In the genomic region with DNA sequence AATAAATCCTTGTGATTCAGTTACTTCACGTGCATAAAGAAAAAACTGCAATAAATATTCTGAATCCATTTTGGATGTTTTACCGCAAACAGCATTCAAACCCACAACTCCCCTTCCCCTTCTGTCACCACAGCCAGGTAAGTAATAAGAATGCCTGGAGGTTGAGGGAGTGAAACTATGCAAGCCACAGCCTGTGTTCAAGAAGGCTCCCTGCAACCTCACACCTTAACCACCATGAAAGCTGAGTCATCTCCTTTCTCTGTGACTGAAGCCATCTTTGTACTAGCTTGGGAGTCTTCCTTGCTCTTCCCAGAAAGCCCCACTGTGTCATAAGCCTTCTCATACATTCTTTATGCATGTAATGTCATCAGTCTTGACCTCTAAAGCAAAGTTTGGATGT, we compare ENCODE assay signal across 10 cellular contexts.
A peak's percentile ranks its signal among the peaks of the same experiment; 100 is the strongest.
DNase-seq lines count a peak whose midpoint lies in the region; ATAC-seq and TF ChIP-seq lines count a peak whose summit lies in the region.
"Had no signal": no experiment of that assay in that cellular context is flagged by ENCODE, and none has a peak within 500 bp of the region (broad histone marks: within the 10 kb centered on the region; RNA-seq: fewer than 3 reads in every experiment).

No MANE protein-coding gene starts in this region.

- in situ Hi-C loops in GM13976 (cut with MboI; ENCODE audit: low sequenced_read_pairs, unreplicated experiment): no loop called here

- TF ChIP-seq CTCF in GM13976 (IDR thresholded peaks at IDR 0.05; ENCODE audit: borderline replicate concordance, control extremely low read depth, extremely low read depth, insufficient read depth, missing control alignments): no peak

- CTCF ChIA-PET in activated CD4-positive, alpha-beta memory T cell treated with anti-CD3 and anti-CD28 coated beads for 36 hours (lab: Charles Lee): no interaction called here

- H3K27ac ChIP-seq in caudate nucleus (ENCODE audit: low read depth, low read length): no peak overlapping the region
- H3K27ac ChIP-seq: BLaER1 treated with 17β-estradiol and CSF1 and Interleukin-3, amounts not matched to agents 10 nM and 100 nM had no signal

- no peaks in the 10 kb centered on the region for H3K9me3 Mint-ChIP-seq in activated CD4-positive, alpha-beta memory T cell treated with anti-CD3 and anti-CD28 coated beads for 36 hours

- H3K4me1 Mint-ChIP-seq in activated CD4-positive, alpha-beta memory T cell treated with anti-CD3 and anti-CD28 coated beads for 36 hours (ENCODE audit: low read depth): no peaks in the 10 kb centered on the region

- POLR2A ChIA-PET in activated CD4-positive, alpha-beta memory T cell treated with anti-CD3 and anti-CD28 coated beads for 36 hours (lab: Charles Lee): no interaction called here

- no peak overlapping the region for H3K4me3 Mint-ChIP-seq in activated CD4-positive, alpha-beta memory T cell treated with anti-CD3 and anti-CD28 coated beads for 36 hours

- peak; percentile 7 for DNase-seq in GM13976 (ENCODE audit: low spot score)
- DNase-seq in M059J (ENCODE audit: low read depth): peak; percentile 27
- no peak for DNase-seq in A172 (ENCODE audit: low spot score)
- no peak for DNase-seq in NOMO-1 (lab: John Stamatoyannopoulos, UW; ENCODE audit: unreplicated experiment in 2 of 2)
- DNase-seq in activated CD4-positive, alpha-beta memory T cell treated with anti-CD3 and anti-CD28 coated beads for 36 hours: no peak
- no peak for DNase-seq in caudate nucleus (lab: John Stamatoyannopoulos, UW)
- DNase-seq: NCI-H1694 had no signal

- H3K27ac Mint-ChIP-seq in activated CD4-positive, alpha-beta memory T cell treated with anti-CD3 and anti-CD28 coated beads for 36 hours: no peak overlapping the region

- H3K36me3 Mint-ChIP-seq in activated CD4-positive, alpha-beta memory T cell treated with anti-CD3 and anti-CD28 coated beads for 36 hours: no peaks in the 10 kb centered on the region

- H3K27me3 Mint-ChIP-seq in activated CD4-positive, alpha-beta memory T cell treated with anti-CD3 and anti-CD28 coated beads for 36 hours: no peaks in the 10 kb centered on the region

- intact Hi-C loops in activated CD4-positive, alpha-beta memory T cell treated with anti-CD3 and anti-CD28 coated beads for 36 hours (cut with micrococcal nuclease): no loop called here

- ATAC-seq in GM19395 (IDR thresholded peaks at IDR 0.05; ENCODE audit: unreplicated experiment): peak; percentile 98
- ATAC-seq in HG02938 (IDR thresholded peaks at IDR 0.05; ENCODE audit: unreplicated experiment): peak; percentile 96

Comparison
In these comparisons a context has a peak if more than half of its experiments do, and no peak if none do; other contexts are left out.
1. DNase-seq: peak in GM13976 (single experiment) and M059J (single experiment); none in A172 (single experiment), NOMO-1 (0 of 2), activated CD4-positive, alpha-beta memory T cell treated with anti-CD3 and anti-CD28 coated beads for 36 hours (single experiment) and caudate nucleus (0 of 61).